ENCODE assay signal across 1 cellular context in the genomic region with DNA sequence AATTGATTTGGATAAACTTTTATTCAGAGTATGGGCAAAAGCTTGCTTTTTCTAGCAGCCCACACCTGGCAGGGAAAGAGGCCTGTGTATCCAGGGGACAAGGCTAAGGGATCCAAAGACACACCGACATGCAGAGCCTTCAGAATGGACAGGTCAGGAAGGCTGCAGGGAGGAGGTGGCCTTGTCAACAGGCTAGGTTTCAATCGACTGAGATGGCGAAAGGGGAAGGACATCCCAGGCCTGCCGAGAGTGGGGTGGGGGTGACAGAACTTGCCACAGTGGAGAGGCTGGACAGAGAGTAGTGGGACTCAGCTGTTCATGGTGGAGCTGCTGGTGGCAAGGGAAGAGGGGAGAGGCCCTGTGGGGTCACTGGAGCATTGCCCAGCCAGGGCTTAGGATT.
A peak's percentile ranks its signal among the peaks of the same experiment; 100 is the strongest.
TF ChIP-seq lines count a peak whose summit lies in the region.

No MANE protein-coding gene starts in this region.

TF ChIP-seq in HEK293, 187 proteins besides CTCF, POLR2A, EP300 and RAD21:
- TF ChIP-seq GLIS1 (tag by site-specific recombination; IDR thresholded peaks at IDR 0.05): peak; percentile 18; the same call in 1 of the 2 replicates
- TF ChIP-seq ZNF549 (tag by site-specific recombination; IDR thresholded peaks at IDR 0.05): no peak
